32 cellular contexts compared by ENCODE assay signal in the genomic region with DNA sequence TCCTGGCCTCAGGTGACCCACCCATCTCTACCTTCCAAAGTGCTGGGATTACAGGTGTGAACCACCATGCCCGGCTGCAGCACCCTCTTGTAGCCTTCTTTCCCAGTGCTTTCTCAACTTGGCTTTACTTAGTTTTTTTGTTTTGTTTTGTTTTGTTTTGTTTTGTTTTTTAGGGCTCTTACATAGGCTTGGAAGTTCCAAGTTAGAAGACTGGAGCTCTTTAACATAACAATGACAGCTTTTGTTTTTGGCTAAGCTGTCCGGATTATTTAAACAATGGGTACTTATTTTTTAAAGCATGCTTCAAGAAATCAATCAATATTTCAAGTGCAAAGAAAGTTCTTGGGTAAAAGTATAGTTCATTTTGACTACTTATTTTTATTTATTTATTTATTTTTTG.
"Had no signal": no experiment of that assay in that cellular context is flagged by ENCODE, and none has a peak within 500 bp of the region (broad histone marks: within the 10 kb centered on the region; RNA-seq: fewer than 3 reads in every experiment).

No MANE protein-coding gene starts in this region.

- ATAC-seq: activated CD8-positive, alpha-beta T cell treated with anti-CD3 and anti-CD28 coated beads, Interleukin-2, amount 10 ng/mL, durations not matched to agents 7 days and 5 days; PC-3; SK-N-SH treated with all-trans-retinoic acid at 6 μM for 48 hours; T-cell had no signal

- H3K9me3 Mint-ChIP-seq: activated naive CD4-positive, alpha-beta T cell treated with anti-CD3 and anti-CD28 coated beads for 36 hours; activated naive CD8-positive, alpha-beta T cell treated with anti-CD3 and anti-CD28 coated beads, Interleukin-2, amount 10 ng/mL, durations not matched to agents 7 days and 5 days; activated T-cell treated with anti-CD3 and anti-CD28 coated beads, Interleukin-2, amount 50 U/mL, for 24 hours; activated T-helper 2 cell treated with anti-CD3 and anti-CD28 coated beads, Interferon-gamma antibody, Interleukin-2, Interleukin-4, amounts not matched to agents 10 μg/mL and 5 μg/mL and 100 μg/mL, durations not matched to agents 14 hours and 24 hours and 36 hours; T-cell had no signal

- H3K27ac Mint-ChIP-seq: activated CD8-positive, alpha-beta T cell treated with anti-CD3 and anti-CD28 coated beads, Interleukin-2, amount 10 ng/mL, durations not matched to agents 7 days and 5 days; activated naive CD4-positive, alpha-beta T cell treated with anti-CD3 and anti-CD28 coated beads for 36 hours; activated naive CD8-positive, alpha-beta T cell treated with anti-CD3 and anti-CD28 coated beads, Interleukin-2, amount 10 ng/mL, durations not matched to agents 7 days and 5 days; activated T-helper 2 cell treated with anti-CD3 and anti-CD28 coated beads, Interferon-gamma antibody, Interleukin-2, Interleukin-4, amounts not matched to agents 10 μg/mL and 5 μg/mL and 100 μg/mL, durations not matched to agents 14 hours and 24 hours and 36 hours; T-cell had no signal

- H3K27me3 Mint-ChIP-seq: activated naive CD8-positive, alpha-beta T cell treated with anti-CD3 and anti-CD28 coated beads, Interleukin-2, amount 10 ng/mL, durations not matched to agents 7 days and 5 days; activated T-cell treated with anti-CD3 and anti-CD28 coated beads, Interleukin-2, amount 50 U/mL, for 24 hours; T-cell had no signal

- H3K4me3 Mint-ChIP-seq: activated CD8-positive, alpha-beta T cell treated with anti-CD3 and anti-CD28 coated beads, Interleukin-2, amount 10 ng/mL, durations not matched to agents 7 days and 5 days; activated naive CD4-positive, alpha-beta T cell treated with anti-CD3 and anti-CD28 coated beads for 36 hours; activated naive CD8-positive, alpha-beta T cell treated with anti-CD3 and anti-CD28 coated beads, Interleukin-2, amount 10 ng/mL, durations not matched to agents 7 days and 5 days; activated T-cell treated with anti-CD3 and anti-CD28 coated beads, Interleukin-2, amount 50 U/mL, for 24 hours; T-cell had no signal

- DNase-seq: activated CD4-positive, alpha-beta T cell treated with anti-CD3 and anti-CD28 coated beads for 1 hour; activated CD4-positive, alpha-beta T cell treated with anti-CD3 and anti-CD28 coated beads for 48 hours; activated CD4-positive, alpha-beta T cell treated with anti-CD3 and anti-CD28 coated beads, Interleukin-2, amount 50 U/mL, for 48 hours; activated CD4-positive, CD25-positive, alpha-beta regulatory T cell; activated CD8-positive, alpha-beta T cell treated with anti-CD3 and anti-CD28 coated beads, Interleukin-2, amount 10 ng/mL, durations not matched to agents 7 days and 5 days; activated gamma-delta T cell; activated naive CD4-positive, alpha-beta T cell treated with anti-CD3 and anti-CD28 coated beads for 36 hours; activated naive CD8-positive, alpha-beta T cell treated with anti-CD3 and anti-CD28 coated beads, Interleukin-2, amount 10 ng/mL, durations not matched to agents 7 days and 5 days; activated T-cell treated with anti-CD3 and anti-CD28 coated beads, Interleukin-2, amount 50 U/mL, for 24 hours; amygdala; cerebellar nuclear complex; Kasumi-1; KG1; MG63; NCI-H1048; NCI-H1105 treated with DMSO at 0.1 percent for 48 hours; NCI-H1436; NCI-H1694; NCI-H1930; NCI-H345; NCI-H524 treated with DMSO at 0.1 percent for 48 hours; NCI-H748 treated with DMSO at 0.1 percent for 48 hours; NK-92 treated with Interleukin-12 subunit alpha and Interleukin-12 subunit beta, amount 100 ng/mL, for 24 hours; PC-3; Peyer's patch; RPMI8226; SIG-M5; T-cell; T-helper 2 cell; T-helper 9 cell had no signal
